14 cellular contexts compared by ENCODE assay signal in the genomic region with DNA sequence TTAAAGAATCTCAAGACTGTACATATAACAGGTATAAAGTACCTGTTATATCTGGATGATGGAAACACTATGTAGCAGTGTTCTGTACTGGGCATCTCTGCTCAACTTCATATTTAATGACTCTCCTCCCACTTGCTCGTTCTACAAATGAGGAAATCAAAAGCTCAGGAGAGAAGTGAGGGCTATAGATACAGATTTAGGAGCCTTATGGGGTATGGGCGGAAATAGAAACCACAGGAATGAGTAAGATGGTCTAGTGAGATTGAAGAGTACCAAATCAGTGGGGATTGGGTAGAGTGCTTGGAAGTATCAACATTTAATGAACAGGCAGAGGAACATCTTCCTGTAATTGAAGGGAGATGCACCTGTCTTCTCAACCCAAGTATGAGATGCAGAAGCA.
"Had no signal": no experiment of that assay in that cellular context is flagged by ENCODE, and none has a peak within 500 bp of the region (broad histone marks: within the 10 kb centered on the region; RNA-seq: fewer than 3 reads in every experiment).

No MANE protein-coding gene starts in this region.

- H3K4me1 ChIP-seq: upper lobe of right lung had no signal

- H3K4me3 ChIP-seq: lower lobe of right lung, pancreas, sigmoid colon, spleen, upper lobe of right lung had no signal

- H3K27ac ChIP-seq: lower lobe of right lung, pancreas, sigmoid colon, spleen, upper lobe of right lung had no signal

- H3K9me3 ChIP-seq: lower lobe of right lung, pancreas, sigmoid colon, spleen, upper lobe of right lung had no signal

- H3K27me3 ChIP-seq: pancreas, sigmoid colon, spleen, upper lobe of right lung had no signal

- ATAC-seq: activated CD4-positive, CD25-positive, alpha-beta regulatory T cell treated with anti-CD3 and anti-CD28 coated beads, Interleukin-2, amount 50 U/mL, for 24 hours; esophagus mucosa; left colon; lower lobe of right lung; pancreas; stimulated activated naive CD8-positive, alpha-beta T cell treated with anti-CD3 and anti-CD28 coated beads, Interleukin-15, amount 100 ng/mL, for 72 hours; upper lobe of right lung had no signal

- DNase-seq: activated CD4-positive, alpha-beta T cell treated with anti-CD3 and anti-CD28 coated beads, Interleukin-2, amount 50 U/mL, for 4 hours; activated naive CD4-positive, alpha-beta T cell treated with anti-CD3 and anti-CD28 coated beads, Interleukin-2, amount 50 U/mL, for 16 hours; activated T-cell treated with anti-CD3 and anti-CD28 coated beads for 4 hours; caudate nucleus; left colon; lower lobe of right lung; pancreas; sigmoid colon; spleen; stimulated activated naive CD8-positive, alpha-beta T cell treated with anti-CD3 and anti-CD28 coated beads, Interleukin-15, amount 100 ng/mL, for 72 hours; T-helper 2 cell; upper lobe of right lung had no signal
